Comparison of ENCODE assay signal across 8 cellular contexts in the genomic region with DNA sequence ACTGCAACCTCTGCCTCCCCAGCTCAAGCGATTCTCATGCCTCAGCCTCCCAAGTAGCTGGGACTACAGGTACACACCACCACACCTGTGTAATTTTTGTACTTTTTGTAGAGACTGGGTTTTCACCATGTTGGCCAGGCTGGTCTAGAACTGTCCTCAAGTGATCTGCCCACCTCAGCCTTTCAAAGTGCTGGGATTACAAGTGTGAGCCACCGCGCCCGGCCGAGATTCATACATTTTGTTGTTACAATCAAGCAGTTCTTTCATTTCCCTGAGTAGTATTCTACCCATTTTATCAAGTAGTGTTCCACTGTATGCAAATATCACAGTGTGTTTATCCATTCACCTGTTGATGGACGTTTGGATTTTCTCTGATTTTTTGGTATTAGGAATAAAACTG.
"Had no signal": no experiment of that assay in that cellular context is flagged by ENCODE, and none has a peak within 500 bp of the region (broad histone marks: within the 10 kb centered on the region; RNA-seq: fewer than 3 reads in every experiment).

No MANE protein-coding gene starts in this region.

- H3K4me3 ChIP-seq: GM23248, HAP-1 had no signal

- H3K4me1 Mint-ChIP-seq: IgD-negative memory B cell had no signal

- ATAC-seq: HCT116 had no signal

- DNase-seq: GM23248, GOT3, H7, KBM-7 had no signal

- H3K4me1 ChIP-seq: HAP-1 had no signal

- H3K9me3 ChIP-seq: HAP-1 had no signal

- H3K36me3 ChIP-seq: HAP-1 had no signal

- H3K27ac ChIP-seq: GM23248 had no signal

- H3K27ac Mint-ChIP-seq: IgD-negative memory B cell had no signal

- FAIRE-seq: HTR-8/SVneo had no signal
